In genomic region chr19:33409035-33409434, GRCh38 we compare ENCODE assay signal across 15 cellular contexts. TPM values are rescaled to one million over a fixed set of nuclear protein-coding genes. Genes with fewer than 3 reads are reported as not detected.
A peak's percentile ranks its signal among the peaks of the same experiment; 100 is the strongest.
DNase-seq lines count a peak whose midpoint lies in the region; ATAC-seq, FAIRE-seq and TF ChIP-seq lines count a peak whose summit lies in the region.
"Had no signal": no experiment of that assay in that cellular context is flagged by ENCODE, and none has a peak within 500 bp of the region (broad histone marks: within the 10 kb centered on the region; RNA-seq: fewer than 3 reads in every experiment).

No MANE protein-coding gene starts in this region.

- no peaks in the 10 kb centered on the region for H3K36me3 ChIP-seq in SK-N-SH (replicated peaks in 1 of 2; ENCODE audit: control insufficient read depth in 1 of 2, insufficient read depth in 2 of 2, low read length in 1 of 2)
- H3K36me3 ChIP-seq in right lobe of liver = peaks cover 0 to 25% (median 0%) of the 10 kb centered on the region in 4 donors
- peaks cover 0 to 11% of the 10 kb centered on the region in 2 experiments; a peak in 1 of 5 replicates for H3K36me3 ChIP-seq in HepG2 (replicated peaks in 1 of 2; ENCODE audit: control insufficient read depth in 1 of 2, insufficient read depth in 2 of 2, low read length in 2 of 2)
- no peaks in the 10 kb centered on the region for H3K36me3 ChIP-seq in osteoblast (ENCODE audit: insufficient read depth, low read length)

- no peaks in the 10 kb centered on the region for H3F3A ChIP-seq in SK-N-SH (replicated peaks; ENCODE audit: insufficient read depth)

- CTCF ChIA-PET in SK-N-SH (lab: Yijun Ruan, JAX) = interaction anchor here (0.6 to 22.5 kb wide), 11 partner anchors 10 to 369 kb away, joined by 3 to 511 read pairs (median 23); partner anchors contain the start of gene CEBPA
- CTCF ChIA-PET in HepG2 (lab: Yijun Ruan, JAX; ENCODE audit: low intra/inter-chr PET ratio, low total read pairs) = no interaction called here

- in situ Hi-C loops in HepG2 (cut with HindIII; ENCODE audit: extremely low pct_ligation_motif_present, low pct_unique_long_range_greater_than_20kb) = no loop called here

- no peak for TF ChIP-seq EP300 in SK-N-SH (IDR thresholded peaks at IDR 0.05; ENCODE audit: borderline replicate concordance in 1 of 2, low read depth in 1 of 2, low read length in 1 of 2)
- no peak for TF ChIP-seq EP300 in HepG2 (IDR thresholded peaks at IDR 0.05; ENCODE audit: low read depth in 2 of 2, low read length in 2 of 2)
- TF ChIP-seq EP300 in HepG2 (CRISPR knock-in tag; IDR thresholded peaks at IDR 0.05; ENCODE audit: borderline replicate concordance) = no peak

- no peak for TF ChIP-seq RAD21 in SK-N-SH (IDR thresholded peaks at IDR 0.05; ENCODE audit: low read length)
- TF ChIP-seq RAD21 in HepG2 (CRISPR knock-in tag; IDR thresholded peaks at IDR 0.05) = no peak

- intact Hi-C loops in right lobe of liver (cut with DNase I) = loop anchor here in 1 of 2 donors (5.0 to 10.0 kb wide), 3 partner anchors 74 to 172 kb away; partner anchors contain the start of gene CEBPA
- intact Hi-C loops in HepG2 (cut with micrococcal nuclease; ENCODE audit: unreplicated experiment) = no loop called here

- H3K4me3 ChIP-seq in SK-N-SH (ENCODE audit: low read depth in 2 of 2, low read length in 1 of 2) = no peak overlapping the region
- H3K4me3 ChIP-seq in right lobe of liver = no peak overlapping the region
- no peak overlapping the region for H3K4me3 ChIP-seq in HepG2 (replicated peaks in 1 of 3; ENCODE audit: insufficient read depth in 1 of 3, low read depth in 2 of 3, low read length in 3 of 3)
- H3K4me3 ChIP-seq in osteoblast (ENCODE audit: insufficient read depth, low read length) = no peak overlapping the region
- H3K4me3 ChIP-seq: GM23338 had no signal

- H3K9ac ChIP-seq in SK-N-SH (no peak overlapping the region), HepG2 (ENCODE audit: insufficient read depth, low read depth, low read length) (no peak overlapping the region)

- ATAC-seq in SK-N-SH treated with all-trans-retinoic acid at 6 μM for 48 hours (no peak), right lobe of liver (no peak), HepG2 (no peak), GM18520 (IDR thresholded peaks at IDR 0.05; ENCODE audit: unreplicated experiment) (no peak), GM21723 (IDR thresholded peaks at IDR 0.05; ENCODE audit: unreplicated experiment) (no peak)
- ATAC-seq: GM23338 had no signal

- H4K20me1 ChIP-seq in SK-N-SH (ENCODE audit: insufficient read depth) (no peaks in the 10 kb centered on the region), HepG2 (ENCODE audit: insufficient read depth, low read length) (no peaks in the 10 kb centered on the region), osteoblast (ENCODE audit: insufficient read depth, low read length) (peaks cover 8% of the 10 kb centered on the region)

- no TSS peak for BruUV-seq in HepG2 (replicated peaks; lab: Mats Ljungman, UMichigan)

- no peaks in the 10 kb centered on the region for H3K9me2 ChIP-seq in SK-N-SH

- H3K9me3 ChIP-seq in SK-N-SH (no peaks in the 10 kb centered on the region), right lobe of liver (no peaks in the 10 kb centered on the region), HepG2 (ENCODE audit: low read length) (no peaks in the 10 kb centered on the region), osteoblast (ENCODE audit: low read depth, low read length) (no peaks in the 10 kb centered on the region)

- TF ChIP-seq POLR2A in right lobe of liver (IDR thresholded peaks at IDR 0.05) (no peak), HepG2 (IDR thresholded peaks at IDR 0.05; ENCODE audit: insufficient read depth in 1 of 2, low read depth in 2 of 2, low read length in 2 of 2) (no peak)

- TF ChIP-seq CTCF in SK-N-SH (IDR thresholded peaks at IDR 0.05) (no peak), right lobe of liver (IDR thresholded peaks at IDR 0.05) (no peak), HepG2 (CRISPR knock-in tag; IDR thresholded peaks at IDR 0.05) (no peak), osteoblast (IDR thresholded peaks at IDR 0.05; ENCODE audit: extremely low read depth, low read depth, low read length) (no peak)

- DNase-seq in SK-N-SH (peak; percentile 45), right lobe of liver (peak in 2 of 3 donors; percentile 14 to 46), HepG2 (ENCODE audit: low spot score) (no peak), osteoblast (ENCODE audit: insufficient read length, low spot score, missing footprints) (peak; percentile 45)
- DNase-seq: ACHN; C1 segment of cervical spinal cord; Calu3; CD4-positive, alpha-beta T cell; DMS 273 treated with DMSO at 0.1 percent for 48 hours; H7 had no signal

- no peak overlapping the region for H3K4me2 ChIP-seq in SK-N-SH
- H3K4me2 ChIP-seq in HepG2 (ENCODE audit: low read depth, low read length) = no peak overlapping the region
- no peak overlapping the region for H3K4me2 ChIP-seq in osteoblast (ENCODE audit: insufficient read depth, low read length)
- H3K4me2 ChIP-seq: GM23338 had no signal

- H3K4me1 ChIP-seq in SK-N-SH (ENCODE audit: control insufficient read depth in 1 of 2, insufficient read depth in 2 of 2, low read depth in 1 of 2, low read length in 1 of 2) (peaks cover 0 to 40% of the 10 kb centered on the region in 2 experiments; a peak in 1 of 4 replicates), right lobe of liver (peaks cover 0 to 31% (median 14%) of the 10 kb centered on the region in 4 donors), HepG2 (ENCODE audit: insufficient read depth, low read length) (peaks cover 29% of the 10 kb centered on the region), osteoblast (ENCODE audit: insufficient read depth, low read length) (no peaks in the 10 kb centered on the region)

- WGBS in SK-N-SH (ENCODE audit: low lambda C conversion rate) = 51% methylated on average over 5 of the region's 8 CpGs
- WGBS in right lobe of liver (ENCODE audit: insufficient coverage, low coverage, low lambda C conversion rate, missing lambda C conversion rate) = 44% methylated on average over 5 of the region's 8 CpGs
- WGBS in HepG2 (ENCODE audit: low lambda C conversion rate) = 83% methylated on average over 7 of the region's 8 CpGs

- no peak overlapping the region for H2AFZ ChIP-seq in SK-N-SH (ENCODE audit: low read depth)
- H2AFZ ChIP-seq in HepG2 (ENCODE audit: low read length) = no peak overlapping the region
- H2AFZ ChIP-seq in osteoblast (ENCODE audit: low read length) = no peak overlapping the region
- H2AFZ ChIP-seq: GM23338 had no signal

- no peaks in the 10 kb centered on the region for H3K79me2 ChIP-seq in SK-N-SH (ENCODE audit: insufficient read depth)
- no peaks in the 10 kb centered on the region for H3K79me2 ChIP-seq in HepG2 (ENCODE audit: insufficient read depth, low read length)
- no peaks in the 10 kb centered on the region for H3K79me2 ChIP-seq in osteoblast (ENCODE audit: insufficient read depth, low read length)

- H3K27me3 ChIP-seq in SK-N-SH (ENCODE audit: insufficient read depth) (no peaks in the 10 kb centered on the region), right lobe of liver (no peaks in the 10 kb centered on the region), HepG2 (ENCODE audit: control insufficient read depth in 1 of 2, insufficient read depth in 2 of 2, low read length in 2 of 2) (no peaks in the 10 kb centered on the region), osteoblast (ENCODE audit: insufficient read depth, low read length) (no peaks in the 10 kb centered on the region)

- no peak for FAIRE-seq in HepG2 (lab: Jason Lieb, UNC)

- POLR2A ChIA-PET in SK-N-SH (lab: Yijun Ruan, JAX) = no interaction called here
- POLR2A ChIA-PET in HepG2 (lab: Yijun Ruan, JAX) = no interaction called here

- H3K27ac ChIP-seq in SK-N-SH (ENCODE audit: low read depth in 2 of 2, low read length in 1 of 2) (no peak overlapping the region), right lobe of liver (no peak overlapping the region), HepG2 (ENCODE audit: extremely low read length, insufficient read depth, low read length) (no peak overlapping the region), osteoblast (ENCODE audit: low read depth, low read length) (no peak overlapping the region)
- H3K27ac ChIP-seq: HL-60 had no signal

TF ChIP-seq in SK-N-SH, 30 proteins besides CTCF, POLR2A, EP300 and RAD21 (continues in another document):
- TF ChIP-seq GATA2 (CRISPR knock-in tag; IDR thresholded peaks at IDR 0.05) = no peak

TF ChIP-seq in SK-N-SH treated with all-trans-retinoic acid at 6 μM for 48 hours, 23 proteins besides CTCF, POLR2A, EP300 and RAD21 (continues in another document):
- no peak for TF ChIP-seq RARB (CRISPR knock-in tag; IDR thresholded peaks at IDR 0.05)
- TF ChIP-seq ZNF70 (CRISPR knock-in tag; IDR thresholded peaks at IDR 0.05) = no peak
- TF ChIP-seq ZC3H10 (CRISPR knock-in tag; IDR thresholded peaks at IDR 0.05) = no peak

TF ChIP-seq in HepG2, 621 proteins besides CTCF, POLR2A, EP300 and RAD21 (continues in another document):
- no peak for TF ChIP-seq TEAD2 (CRISPR knock-in tag; IDR thresholded peaks at IDR 0.05)
- TF ChIP-seq ZNF629 (CRISPR knock-in tag; conservative IDR thresholded peaks at IDR 0.05) = no peak

RNA-seq across cellular contexts. Expression of gene CEBPG, which starts 35.5 kb away (rescaled TPM):
- 9.1 and 9.5 TPM in 2 replicates for polyA plus RNA-seq in SK-N-SH (2012; rRNA removed)
- polyA plus RNA-seq in SK-N-SH (2012; cell fraction: cytosol; rRNA removed) = 10.7 and 12.3 TPM in 2 replicates
- 6.8 and 9.6 TPM in 2 replicates for polyA plus RNA-seq in SK-N-SH (2012; cell fraction: nucleus; rRNA removed)
- total RNA-seq in right lobe of liver = 10 to 100 TPM; 15.0 to 32.3 (median 27.1) TPM
- total RNA-seq in HepG2 (2016; rRNA removed; fragmentation: Illumina TruSeq; extraction: Trizol) = 34.3 and 49.8 TPM in 2 replicates
- 13.2 and 14.7 TPM in 2 replicates for total RNA-seq in HepG2 (2016; cell fraction: cytosol; rRNA removed; fragmentation: Illumina TruSeq; extraction: Trizol; ENCODE audit: low read depth)
- 35.7 and 49.1 TPM in 2 replicates for total RNA-seq in HepG2 (2016; cell fraction: insoluble cytoplasmic fraction; rRNA removed; fragmentation: Illumina TruSeq; extraction: Trizol)
- total RNA-seq in HepG2 (2016; cell fraction: membrane; rRNA removed; fragmentation: Illumina TruSeq; extraction: Trizol) = 37.6 and 38.8 TPM in 2 replicates
- total RNA-seq in HepG2 (2016; cell fraction: nucleus; rRNA removed; fragmentation: Illumina TruSeq; extraction: Trizol) = 24.5 and 24.7 TPM in 2 replicates
- polyA plus RNA-seq in HepG2 (2011; rRNA removed) = 25.7 and 26.6 TPM in 2 replicates
- polyA plus RNA-seq in HepG2 (2011; cell fraction: cytosol; rRNA removed) = 16.9 and 25.6 TPM in 2 replicates
- polyA plus RNA-seq in HepG2 (2011; cell fraction: nucleus; rRNA removed) = 11.7 and 17.0 TPM in 2 replicates
- 34.2 and 46.3 TPM in 2 replicates for polyA plus RNA-seq in HepG2 (2012)
- polyA plus RNA-seq in HepG2 (2016; cell fraction: cytosol; fragmentation: Illumina TruSeq; extraction: Trizol; ENCODE audit: low read depth) = 13.2 and 15.5 TPM in 2 replicates
- polyA plus RNA-seq in HepG2 (2016; cell fraction: insoluble cytoplasmic fraction; fragmentation: Illumina TruSeq; extraction: Trizol; ENCODE audit: low read depth) = 44.3 and 47.4 TPM in 2 replicates
- 25.6 and 28.0 TPM in 2 replicates for polyA plus RNA-seq in HepG2 (2016; cell fraction: membrane; fragmentation: Illumina TruSeq; extraction: Trizol; ENCODE audit: low read depth)
- 30.5 and 35.3 TPM in 2 replicates for polyA plus RNA-seq in HepG2 (2016; cell fraction: nucleus; fragmentation: Illumina TruSeq; extraction: Trizol; ENCODE audit: insufficient read depth, low read depth)
- 14.6 and 15.2 TPM in 2 replicates for polyA minus RNA-seq in HepG2 (2011; rRNA and poly(A)+ RNA removed; ENCODE audit: low replicate concordance)
- 18.9 and 25.7 TPM in 2 replicates for polyA minus RNA-seq in HepG2 (2011; cell fraction: cytosol; rRNA and poly(A)+ RNA removed)
- polyA minus RNA-seq in HepG2 (2011; cell fraction: nucleus; rRNA and poly(A)+ RNA removed) = 26.3 and 34.8 TPM in 2 replicates
- 31.5 and 35.5 TPM in 2 replicates for total RNA-seq in osteoblast
